1 cellular context compared by ENCODE assay signal in the genomic region with DNA sequence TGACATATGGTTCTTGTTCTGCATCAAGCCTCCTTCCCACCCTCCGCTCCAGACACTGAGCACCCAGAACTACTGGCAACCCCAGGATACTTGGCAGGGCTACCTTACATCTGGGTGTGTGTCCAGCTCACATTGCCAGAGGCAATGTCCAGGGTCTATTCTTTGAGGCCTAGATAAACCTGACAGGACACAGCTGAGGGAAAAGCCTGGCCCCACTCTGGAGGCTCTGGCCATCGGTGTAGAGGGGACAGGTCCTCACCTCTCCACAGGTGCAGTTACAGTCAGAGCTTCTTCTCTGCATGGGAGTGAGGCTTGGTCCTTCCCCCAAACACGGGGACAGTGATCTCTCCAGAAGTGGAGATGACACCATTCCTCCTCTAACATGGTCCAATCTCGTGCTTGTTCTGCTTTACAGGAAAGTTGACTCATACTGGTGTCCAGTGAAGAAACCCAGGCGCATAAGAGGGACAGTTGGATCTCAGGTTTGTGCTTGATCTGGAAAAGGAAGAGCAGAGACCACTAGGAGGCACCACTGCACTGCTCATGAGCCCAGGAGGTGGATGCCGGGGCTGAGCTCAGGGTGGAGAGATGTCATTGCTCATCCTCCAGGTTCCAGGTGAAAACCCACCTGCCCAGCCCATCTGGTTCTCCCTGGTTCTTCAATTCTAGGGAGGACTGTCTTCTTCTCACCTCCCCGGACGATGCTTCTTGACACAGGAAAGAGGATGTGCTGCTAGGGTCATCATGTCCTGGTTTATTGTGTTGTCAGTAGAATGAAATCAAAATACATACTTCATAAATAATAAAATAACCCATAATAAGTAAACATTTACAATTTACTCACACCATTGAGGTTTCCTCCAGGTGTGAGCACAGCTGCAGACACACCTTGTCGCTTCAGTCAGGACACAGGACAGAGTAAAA.
TF ChIP-seq lines count a peak whose summit lies in the region.

No MANE protein-coding gene starts in this region.

TF ChIP-seq in HCT116, 20 proteins besides CTCF, POLR2A, EP300 and RAD21:
- TF ChIP-seq EGR1 (IDR thresholded peaks at IDR 0.05; ENCODE audit: low read depth) (no peak), YY1 (IDR thresholded peaks at IDR 0.05; ENCODE audit: extremely low read depth, insufficient replicate concordance, low read depth, low read length) (no peak), CBX3 (IDR thresholded peaks at IDR 0.05; ENCODE audit: low read depth) (no peak), CEBPB (IDR thresholded peaks at IDR 0.05; ENCODE audit: low read depth) (no peak), JUND (IDR thresholded peaks at IDR 0.05) (no peak), EZH2phosphoT487 (IDR thresholded peaks at IDR 0.05; ENCODE audit: borderline replicate concordance) (no peak), FOSL1 (IDR thresholded peaks at IDR 0.05; ENCODE audit: low read depth) (no peak), SP1 (IDR thresholded peaks at IDR 0.05; ENCODE audit: low read depth) (no peak), ZFX (IDR thresholded peaks at IDR 0.05) (no peak), TCF7L2 (IDR thresholded peaks at IDR 0.05; ENCODE audit: borderline replicate concordance, extremely low read depth, insufficient read depth, insufficient read length) (no peak)
